15 cellular contexts compared by ENCODE assay signal in the genomic region with DNA sequence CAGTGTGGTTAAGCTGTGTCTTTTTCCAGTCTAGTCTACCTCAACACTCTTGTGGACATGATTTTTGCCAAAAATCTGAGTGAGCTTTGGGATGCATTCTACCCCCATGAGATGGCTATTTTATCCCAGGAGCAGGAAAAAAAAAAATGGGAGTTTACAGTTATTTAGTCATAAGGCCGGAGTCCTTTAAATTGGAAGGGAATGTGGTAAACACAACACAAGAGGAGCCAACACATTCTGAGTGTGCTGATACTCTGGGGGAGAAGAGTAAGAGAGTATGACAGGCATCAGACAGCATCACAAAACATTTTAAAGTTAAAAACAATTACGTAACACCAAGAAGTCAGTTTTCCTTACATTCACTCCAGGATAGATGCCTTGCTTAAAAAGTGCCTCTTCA. TPM values are rescaled to one million over a fixed set of nuclear protein-coding genes. Genes with fewer than 3 reads are reported as not detected.
A peak's percentile ranks its signal among the peaks of the same experiment; 100 is the strongest.
DNase-seq lines count a peak whose midpoint lies in the region; ATAC-seq and TF ChIP-seq lines count a peak whose summit lies in the region.
"Had no signal": no experiment of that assay in that cellular context is flagged by ENCODE, and none has a peak within 500 bp of the region (broad histone marks: within the 10 kb centered on the region; RNA-seq: fewer than 3 reads in every experiment).

No MANE protein-coding gene starts in this region.

- peak; percentile 10 for ATAC-seq in omental fat pad (ENCODE audit: low FRiP score)
- ATAC-seq in HG03460 (IDR thresholded peaks at IDR 0.05; ENCODE audit: unreplicated experiment): no peak

- no peak for TF ChIP-seq CTCF in fibroblast of mammary gland (conservative IDR thresholded peaks at IDR 0.05; ENCODE audit: control insufficient read depth, insufficient read depth, low read depth, low read length)
- no peak for TF ChIP-seq CTCF in omental fat pad (IDR thresholded peaks at IDR 0.05)

- DNase-seq in EL: peak; percentile 6
- peak; percentile 20 for DNase-seq in M059J (ENCODE audit: low read depth)
- DNase-seq in fibroblast of mammary gland (ENCODE audit: low read depth): peak; percentile 48
- no peak for DNase-seq in omental fat pad (ENCODE audit: low spot score)
- no peak for DNase-seq in activated effector memory CD4-positive, alpha-beta T cell treated with Interleukin-2 at 50 U/mL for 16 hours
- no peak for DNase-seq in activated naive CD4-positive, alpha-beta T cell (lab: John Stamatoyannopoulos, UW)
- no peak for DNase-seq in DMS153 treated with DMSO at 0.1 percent for 48 hours (lab: John Stamatoyannopoulos, UW; ENCODE audit: unreplicated experiment)
- DNase-seq: activated CD4-positive, alpha-beta T cell treated with anti-CD3 and anti-CD28 coated beads, Interleukin-2, amount 10 ng/mL, durations not matched to agents 24 days and 14 days; activated naive CD4-positive, alpha-beta T cell treated with Interleukin-2 at 50 U/mL for 16 hours; DMS153; left ventricle myocardium inferior; NCI-H1436 had no signal

- H3K4me3 ChIP-seq in fibroblast of mammary gland (ENCODE audit: control insufficient read depth, low read depth, low read length): no peak overlapping the region
- H3K4me3 ChIP-seq: left ventricle myocardium inferior, prostate gland, tibial nerve had no signal

RNA-seq across cellular contexts. Expression of a gene that starts 46.1 kb away (rescaled TPM):
- 69.8 and 76.4 TPM in 2 replicates for total RNA-seq in M059J (2014; rRNA removed; shearing (Covaris generic))
- total RNA-seq in omental fat pad: 10 to 100 TPM; 17.6 to 38.3 (median 30.8) TPM

Comparison
In these comparisons a context has a peak if more than half of its experiments do, and no peak if none do; other contexts are left out.
1. DNase-seq: peak in EL (single experiment), M059J (single experiment) and fibroblast of mammary gland (single experiment); none in omental fat pad (single experiment), activated effector memory CD4-positive, alpha-beta T cell treated with Interleukin-2 at 50 U/mL for 16 hours (single experiment), activated naive CD4-positive, alpha-beta T cell (0 of 4) and DMS153 treated with DMSO at 0.1 percent for 48 hours (single experiment).